In the genomic region with DNA sequence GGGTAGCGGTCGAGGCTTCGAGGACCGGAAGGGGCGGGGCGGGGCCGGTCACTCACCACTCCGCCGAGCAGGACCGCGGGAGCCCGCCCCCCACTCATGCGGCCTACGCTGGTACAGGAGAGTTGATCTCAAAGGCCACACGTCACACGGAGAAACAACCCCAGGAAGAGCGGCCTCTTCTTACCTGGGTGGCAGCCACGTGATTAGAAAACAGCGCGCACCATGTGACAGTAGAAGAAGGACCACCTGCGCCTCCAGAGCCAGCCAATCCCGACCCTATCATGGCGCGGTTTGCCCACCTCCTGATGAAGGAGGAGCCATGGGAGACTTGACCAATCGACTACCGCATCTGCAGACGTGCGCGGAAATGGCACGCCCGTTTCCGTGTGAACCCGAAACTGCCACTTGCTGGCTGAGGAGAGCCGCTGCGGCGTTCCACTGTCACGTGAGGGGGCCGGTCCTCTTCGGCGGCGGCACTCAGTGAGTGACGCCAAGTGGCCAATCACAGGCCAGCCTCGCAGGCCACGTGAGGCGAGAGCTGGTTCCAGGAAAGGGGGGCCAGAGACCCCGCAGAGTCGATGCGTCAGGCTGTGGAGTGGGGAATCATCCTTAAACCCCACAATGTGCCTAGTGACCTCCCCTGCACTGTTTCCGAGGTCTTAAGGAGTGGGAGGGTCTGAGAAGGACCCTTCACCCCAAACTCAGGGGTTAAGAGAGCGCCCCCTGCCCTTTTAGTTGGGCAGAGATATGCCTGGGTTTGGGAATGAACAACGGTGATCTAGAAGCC, we compare ENCODE assay signal across 1 cellular context.
TF ChIP-seq lines count a peak whose summit lies in the region.

A gene with protein sequence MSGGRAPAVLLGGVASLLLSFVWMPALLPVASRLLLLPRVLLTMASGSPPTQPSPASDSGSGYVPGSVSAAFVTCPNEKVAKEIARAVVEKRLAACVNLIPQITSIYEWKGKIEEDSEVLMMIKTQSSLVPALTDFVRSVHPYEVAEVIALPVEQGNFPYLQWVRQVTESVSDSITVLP (minus strand): TSS at position 205 of the 787 bp plus-strand sequence. CDS start 107 bp downstream, at position 98.

TF ChIP-seq in HEK293, 187 proteins besides CTCF, POLR2A, EP300 and RAD21 (continued from another document and continues in another):
- TF ChIP-seq ZNF518A (tag by site-specific recombination; conservative IDR thresholded peaks at IDR 0.05; ENCODE audit: low read depth) (0 out of 2 replicates have a peak, but pooled peaks have one; percentile 33), ZFHX2 (tag by site-specific recombination; conservative IDR thresholded peaks at IDR 0.05) (peak; percentile 73), KLF9 (tag by site-specific recombination; IDR thresholded peaks at IDR 0.05; ENCODE audit: low read depth) (peak; percentile 94), ZNF114 (tag by site-specific recombination; IDR thresholded peaks at IDR 0.05) (no peak), ZNF146 (tag by site-specific recombination; IDR thresholded peaks at IDR 0.05) (no peak), ZSCAN30 (tag by site-specific recombination; IDR thresholded peaks at IDR 0.05) (peak; percentile 68; the same call in 1 of the 2 replicates), KLF7 (tag by site-specific recombination; IDR thresholded peaks at IDR 0.05; ENCODE audit: borderline replicate concordance) (no peak; the same call in 1 of the 2 replicates), ZNF610 (tag by site-specific recombination; IDR thresholded peaks at IDR 0.05; ENCODE audit: borderline replicate concordance) (peak; percentile 75), MZF1 (tag by site-specific recombination; IDR thresholded peaks at IDR 0.05; ENCODE audit: borderline replicate concordance) (peak; percentile 21; the same call in 1 of the 2 replicates), ZEB2 (tag by site-specific recombination; IDR thresholded peaks at IDR 0.05) (peak; percentile 99), SCRT2 (tag by site-specific recombination; IDR thresholded peaks at IDR 0.05) (peak; percentile 92), ZNF2 (tag by site-specific recombination; IDR thresholded peaks at IDR 0.05) (no peak; the same call in 1 of the 2 replicates), PRDM10 (tag by site-specific recombination; IDR thresholded peaks at IDR 0.05) (peak; percentile 91), HOXC10 (CRISPR knock-in tag; IDR thresholded peaks at IDR 0.05) (0 out of 2 replicates have a peak, but pooled peaks have one; percentile 51), ZBTB48 (tag by site-specific recombination; IDR thresholded peaks at IDR 0.05) (peak; percentile 35; the same call in 1 of the 2 replicates), OVOL3 (tag by site-specific recombination; IDR thresholded peaks at IDR 0.05) (no peak), ZNF580 (tag by site-specific recombination; IDR thresholded peaks at IDR 0.05) (peak; percentile 91; the same call in 1 of the 2 replicates), ZNF660 (tag by site-specific recombination; IDR thresholded peaks at IDR 0.05) (peak; percentile 95), ZNF274 (IDR thresholded peaks at IDR 0.05; ENCODE audit: low read length) (no peak), ZNF274 (tag by site-specific recombination; IDR thresholded peaks at IDR 0.05; ENCODE audit: borderline replicate concordance) (no peak), EGR2 (tag by site-specific recombination; IDR thresholded peaks at IDR 0.05; ENCODE audit: low read depth) (peak; percentile 63), ZNF211 (tag by site-specific recombination; IDR thresholded peaks at IDR 0.05; ENCODE audit: low read depth) (no peak), ZNF324 (tag by site-specific recombination; IDR thresholded peaks at IDR 0.05) (peak; percentile 79; the same call in 1 of the 2 replicates), ZNF24 (tag by site-specific recombination; IDR thresholded peaks at IDR 0.05) (peak; percentile 57; the same call in 1 of the 2 replicates), SP3 (tag by site-specific recombination; IDR thresholded peaks at IDR 0.05) (peak; percentile 96), SP7 (tag by site-specific recombination; IDR thresholded peaks at IDR 0.05) (peak; percentile 62), ZNF37A (tag by site-specific recombination; IDR thresholded peaks at IDR 0.05) (no peak), ZNF335 (tag by site-specific recombination; conservative IDR thresholded peaks at IDR 0.05) (peak; percentile 96), KLF8 (tag by site-specific recombination; IDR thresholded peaks at IDR 0.05) (peak; percentile 58; the same call in 1 of the 2 replicates), ZNF433 (tag by site-specific recombination; IDR thresholded peaks at IDR 0.05; ENCODE audit: low read depth) (no peak), ZNF76 (tag by site-specific recombination; IDR thresholded peaks at IDR 0.05; ENCODE audit: borderline replicate concordance, low read depth) (peak; percentile 46; the same call in 1 of the 2 replicates), ZNF792 (tag by site-specific recombination; IDR thresholded peaks at IDR 0.05) (no peak), ZNF843 (tag by site-specific recombination; IDR thresholded peaks at IDR 0.05) (peak; percentile 47; the same call in 1 of the 2 replicates), FEZF1 (tag by site-specific recombination; IDR thresholded peaks at IDR 0.05) (peak; percentile 80), ZSCAN16 (tag by site-specific recombination; IDR thresholded peaks at IDR 0.05) (no peak), ZBTB7A (tag by site-specific recombination; IDR thresholded peaks at IDR 0.05; ENCODE audit: low read depth) (peak; percentile 93; the same call in 1 of the 2 replicates), KLF1 (tag by site-specific recombination; IDR thresholded peaks at IDR 0.05) (peak; percentile 36; the same call in 1 of the 2 replicates), GLIS2 (tag by site-specific recombination; IDR thresholded peaks at IDR 0.05) (peak; percentile 95), ZNF558 (tag by site-specific recombination; IDR thresholded peaks at IDR 0.05) (no peak), IKZF3 (tag by site-specific recombination; IDR thresholded peaks at IDR 0.05) (peak; percentile 90), ZNF423 (tag by site-specific recombination; IDR thresholded peaks at IDR 0.05) (no peak)
- TF ChIP-seq, protein P1, sequence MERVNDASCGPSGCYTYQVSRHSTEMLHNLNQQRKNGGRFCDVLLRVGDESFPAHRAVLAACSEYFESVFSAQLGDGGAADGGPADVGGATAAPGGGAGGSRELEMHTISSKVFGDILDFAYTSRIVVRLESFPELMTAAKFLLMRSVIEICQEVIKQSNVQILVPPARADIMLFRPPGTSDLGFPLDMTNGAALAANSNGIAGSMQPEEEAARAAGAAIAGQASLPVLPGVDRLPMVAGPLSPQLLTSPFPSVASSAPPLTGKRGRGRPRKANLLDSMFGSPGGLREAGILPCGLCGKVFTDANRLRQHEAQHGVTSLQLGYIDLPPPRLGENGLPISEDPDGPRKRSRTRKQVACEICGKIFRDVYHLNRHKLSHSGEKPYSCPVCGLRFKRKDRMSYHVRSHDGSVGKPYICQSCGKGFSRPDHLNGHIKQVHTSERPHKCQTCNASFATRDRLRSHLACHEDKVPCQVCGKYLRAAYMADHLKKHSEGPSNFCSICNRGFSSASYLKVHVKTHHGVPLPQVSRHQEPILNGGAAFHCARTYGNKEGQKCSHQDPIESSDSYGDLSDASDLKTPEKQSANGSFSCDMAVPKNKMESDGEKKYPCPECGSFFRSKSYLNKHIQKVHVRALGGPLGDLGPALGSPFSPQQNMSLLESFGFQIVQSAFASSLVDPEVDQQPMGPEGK (tag by site-specific recombination; IDR thresholded peaks at IDR 0.05) = peak; percentile 85
- TF ChIP-seq, protein P2, sequence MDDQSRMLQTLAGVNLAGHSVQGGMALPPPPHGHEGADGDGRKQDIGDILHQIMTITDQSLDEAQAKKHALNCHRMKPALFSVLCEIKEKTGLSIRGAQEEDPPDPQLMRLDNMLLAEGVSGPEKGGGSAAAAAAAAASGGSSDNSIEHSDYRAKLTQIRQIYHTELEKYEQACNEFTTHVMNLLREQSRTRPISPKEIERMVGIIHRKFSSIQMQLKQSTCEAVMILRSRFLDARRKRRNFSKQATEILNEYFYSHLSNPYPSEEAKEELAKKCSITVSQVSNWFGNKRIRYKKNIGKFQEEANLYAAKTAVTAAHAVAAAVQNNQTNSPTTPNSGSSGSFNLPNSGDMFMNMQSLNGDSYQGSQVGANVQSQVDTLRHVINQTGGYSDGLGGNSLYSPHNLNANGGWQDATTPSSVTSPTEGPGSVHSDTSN (CRISPR knock-in tag; IDR thresholded peaks at IDR 0.05) = peak; percentile 77; the same call in 1 of the 2 replicates
- TF ChIP-seq, protein P3, sequence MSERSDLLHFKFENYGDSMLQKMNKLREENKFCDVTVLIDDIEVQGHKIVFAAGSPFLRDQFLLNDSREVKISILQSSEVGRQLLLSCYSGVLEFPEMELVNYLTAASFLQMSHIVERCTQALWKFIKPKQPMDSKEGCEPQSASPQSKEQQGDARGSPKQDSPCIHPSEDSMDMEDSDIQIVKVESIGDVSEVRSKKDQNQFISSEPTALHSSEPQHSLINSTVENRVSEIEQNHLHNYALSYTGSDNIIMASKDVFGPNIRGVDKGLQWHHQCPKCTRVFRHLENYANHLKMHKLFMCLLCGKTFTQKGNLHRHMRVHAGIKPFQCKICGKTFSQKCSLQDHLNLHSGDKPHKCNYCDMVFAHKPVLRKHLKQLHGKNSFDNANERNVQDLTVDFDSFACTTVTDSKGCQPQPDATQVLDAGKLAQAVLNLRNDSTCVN (tag by site-specific recombination; optimal IDR thresholded peaks at IDR 0.05) = peak; percentile 69
